Comparison of ENCODE assay signal across 1 cellular context in the genomic region with DNA sequence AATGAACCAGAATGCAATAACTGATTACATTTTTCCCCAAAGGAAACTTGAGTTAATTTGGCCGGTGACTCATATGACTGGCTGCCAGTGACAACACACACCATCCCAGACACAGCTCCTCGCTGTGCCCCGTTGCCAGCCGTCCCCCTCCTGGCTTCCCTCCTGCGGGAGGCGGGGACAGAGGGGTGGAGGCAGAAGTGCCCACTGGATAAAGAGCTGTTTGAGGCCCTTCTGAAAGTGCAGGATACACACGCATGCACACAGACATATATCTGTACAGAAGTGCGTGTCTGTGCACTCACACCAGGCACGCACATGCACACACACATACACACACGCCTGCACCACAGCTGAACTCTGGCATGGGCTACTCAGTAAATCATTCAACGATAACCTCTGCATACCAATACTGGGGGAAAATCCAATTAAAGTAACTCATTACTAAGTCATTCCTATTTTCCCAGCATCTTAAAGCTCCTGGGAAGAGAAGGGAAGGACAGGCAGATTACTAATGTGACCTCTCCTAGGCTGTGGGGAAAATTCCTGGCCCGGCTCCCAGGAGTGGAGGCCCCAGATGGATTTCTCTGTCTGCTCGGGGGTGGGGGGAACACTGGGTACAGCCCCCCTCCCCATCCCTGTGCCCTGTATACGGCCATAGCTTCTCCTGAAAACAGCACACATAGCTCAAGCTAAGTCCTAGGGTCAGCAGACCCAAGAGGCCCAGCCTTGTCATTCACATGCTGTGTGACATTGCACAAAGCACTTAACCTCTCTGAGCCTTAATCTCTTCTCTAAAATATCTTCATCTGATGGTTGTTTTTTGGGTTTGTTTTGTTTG.
A peak's percentile ranks its signal among the peaks of the same experiment; 100 is the strongest.
TF ChIP-seq lines count a peak whose summit lies in the region.

No MANE protein-coding gene starts in this region.

TF ChIP-seq in SK-N-SH, 30 proteins besides CTCF, POLR2A, EP300 and RAD21 (continued from another document):
- TF ChIP-seq REST (IDR thresholded peaks at IDR 0.05; ENCODE audit: low read depth, low read length) (peak; percentile 56; the same call in 1 of the 2 replicates), TCF12 (IDR thresholded peaks at IDR 0.05) (peak; percentile 73; the same call in 1 of the 2 replicates), FOSL2 (IDR thresholded peaks at IDR 0.05; ENCODE audit: borderline replicate concordance, low read depth) (peak; percentile 94), TEAD4 (IDR thresholded peaks at IDR 0.05; ENCODE audit: borderline replicate concordance, insufficient read depth) (0 out of 2 replicates have a peak, but pooled peaks have one; percentile 50)
